2 cellular contexts compared by ENCODE assay signal in the genomic region with DNA sequence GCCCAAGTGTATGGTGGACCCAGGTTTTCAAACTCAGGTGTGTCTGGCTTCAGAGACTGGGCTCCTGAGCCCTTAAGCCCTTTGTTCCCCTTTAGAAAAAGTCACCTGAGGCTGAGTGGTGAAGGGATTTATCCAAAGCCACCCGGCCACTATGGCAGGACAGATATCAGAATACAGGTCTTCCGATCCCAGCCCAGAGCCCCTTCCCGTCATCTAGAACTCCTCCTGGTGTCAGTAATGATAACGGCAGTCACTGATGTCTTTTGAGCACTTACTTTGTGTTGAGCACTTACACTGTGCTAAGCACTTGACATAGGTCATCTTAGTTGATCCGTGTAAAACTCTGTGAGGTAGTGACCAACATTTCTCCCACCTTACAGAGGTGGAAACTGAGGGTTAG.
TF ChIP-seq lines count a peak whose summit lies in the region.

No MANE protein-coding gene starts in this region.

TF ChIP-seq in GM12891, 5 proteins besides CTCF, POLR2A, EP300 and RAD21:
- TF ChIP-seq POLR2AphosphoS5 (IDR thresholded peaks at IDR 0.05; ENCODE audit: low read depth, low read length), result no peak
- TF ChIP-seq PAX5 (IDR thresholded peaks at IDR 0.05; ENCODE audit: insufficient read depth, low read length, severe bottlenecking), result no peak
- no peak for TF ChIP-seq SPI1 (IDR thresholded peaks at IDR 0.05; ENCODE audit: low read depth, low read length)

TF ChIP-seq in WTC11, 78 proteins besides CTCF, POLR2A, EP300 and RAD21:
- TF ChIP-seq ZNF121 (CRISPR knock-in tag; IDR thresholded peaks at IDR 0.05), result no peak
- no peak for TF ChIP-seq TEAD4 (CRISPR knock-in tag; IDR thresholded peaks at IDR 0.05)
- TF ChIP-seq ZNF219 (CRISPR knock-in tag; IDR thresholded peaks at IDR 0.05; ENCODE audit: borderline replicate concordance), result no peak
- TF ChIP-seq ZNF671 (CRISPR knock-in tag; IDR thresholded peaks at IDR 0.05), result no peak
- TF ChIP-seq, protein P1, sequence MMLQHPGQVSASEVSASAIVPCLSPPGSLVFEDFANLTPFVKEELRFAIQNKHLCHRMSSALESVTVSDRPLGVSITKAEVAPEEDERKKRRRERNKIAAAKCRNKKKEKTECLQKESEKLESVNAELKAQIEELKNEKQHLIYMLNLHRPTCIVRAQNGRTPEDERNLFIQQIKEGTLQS (CRISPR knock-in tag; conservative IDR thresholded peaks at IDR 0.05), result no peak
- TF ChIP-seq, protein P2, sequence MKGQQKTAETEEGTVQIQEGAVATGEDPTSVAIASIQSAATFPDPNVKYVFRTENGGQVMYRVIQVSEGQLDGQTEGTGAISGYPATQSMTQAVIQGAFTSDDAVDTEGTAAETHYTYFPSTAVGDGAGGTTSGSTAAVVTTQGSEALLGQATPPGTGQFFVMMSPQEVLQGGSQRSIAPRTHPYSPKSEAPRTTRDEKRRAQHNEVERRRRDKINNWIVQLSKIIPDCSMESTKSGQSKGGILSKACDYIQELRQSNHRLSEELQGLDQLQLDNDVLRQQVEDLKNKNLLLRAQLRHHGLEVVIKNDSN (CRISPR knock-in tag; IDR thresholded peaks at IDR 0.05), result no peak
- TF ChIP-seq PRRX2 (CRISPR knock-in tag; IDR thresholded peaks at IDR 0.05), result no peak
- TF ChIP-seq, protein P3, sequence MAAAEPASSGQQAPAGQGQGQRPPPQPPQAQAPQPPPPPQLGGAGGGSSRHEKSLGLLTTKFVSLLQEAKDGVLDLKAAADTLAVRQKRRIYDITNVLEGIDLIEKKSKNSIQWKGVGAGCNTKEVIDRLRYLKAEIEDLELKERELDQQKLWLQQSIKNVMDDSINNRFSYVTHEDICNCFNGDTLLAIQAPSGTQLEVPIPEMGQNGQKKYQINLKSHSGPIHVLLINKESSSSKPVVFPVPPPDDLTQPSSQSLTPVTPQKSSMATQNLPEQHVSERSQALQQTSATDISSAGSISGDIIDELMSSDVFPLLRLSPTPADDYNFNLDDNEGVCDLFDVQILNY (CRISPR knock-in tag; IDR thresholded peaks at IDR 0.05), result no peak
- TF ChIP-seq CREM (CRISPR knock-in tag; IDR thresholded peaks at IDR 0.05), result no peak
- no peak for TF ChIP-seq ZNF423 (CRISPR knock-in tag; IDR thresholded peaks at IDR 0.05)
- TF ChIP-seq, protein P4, sequence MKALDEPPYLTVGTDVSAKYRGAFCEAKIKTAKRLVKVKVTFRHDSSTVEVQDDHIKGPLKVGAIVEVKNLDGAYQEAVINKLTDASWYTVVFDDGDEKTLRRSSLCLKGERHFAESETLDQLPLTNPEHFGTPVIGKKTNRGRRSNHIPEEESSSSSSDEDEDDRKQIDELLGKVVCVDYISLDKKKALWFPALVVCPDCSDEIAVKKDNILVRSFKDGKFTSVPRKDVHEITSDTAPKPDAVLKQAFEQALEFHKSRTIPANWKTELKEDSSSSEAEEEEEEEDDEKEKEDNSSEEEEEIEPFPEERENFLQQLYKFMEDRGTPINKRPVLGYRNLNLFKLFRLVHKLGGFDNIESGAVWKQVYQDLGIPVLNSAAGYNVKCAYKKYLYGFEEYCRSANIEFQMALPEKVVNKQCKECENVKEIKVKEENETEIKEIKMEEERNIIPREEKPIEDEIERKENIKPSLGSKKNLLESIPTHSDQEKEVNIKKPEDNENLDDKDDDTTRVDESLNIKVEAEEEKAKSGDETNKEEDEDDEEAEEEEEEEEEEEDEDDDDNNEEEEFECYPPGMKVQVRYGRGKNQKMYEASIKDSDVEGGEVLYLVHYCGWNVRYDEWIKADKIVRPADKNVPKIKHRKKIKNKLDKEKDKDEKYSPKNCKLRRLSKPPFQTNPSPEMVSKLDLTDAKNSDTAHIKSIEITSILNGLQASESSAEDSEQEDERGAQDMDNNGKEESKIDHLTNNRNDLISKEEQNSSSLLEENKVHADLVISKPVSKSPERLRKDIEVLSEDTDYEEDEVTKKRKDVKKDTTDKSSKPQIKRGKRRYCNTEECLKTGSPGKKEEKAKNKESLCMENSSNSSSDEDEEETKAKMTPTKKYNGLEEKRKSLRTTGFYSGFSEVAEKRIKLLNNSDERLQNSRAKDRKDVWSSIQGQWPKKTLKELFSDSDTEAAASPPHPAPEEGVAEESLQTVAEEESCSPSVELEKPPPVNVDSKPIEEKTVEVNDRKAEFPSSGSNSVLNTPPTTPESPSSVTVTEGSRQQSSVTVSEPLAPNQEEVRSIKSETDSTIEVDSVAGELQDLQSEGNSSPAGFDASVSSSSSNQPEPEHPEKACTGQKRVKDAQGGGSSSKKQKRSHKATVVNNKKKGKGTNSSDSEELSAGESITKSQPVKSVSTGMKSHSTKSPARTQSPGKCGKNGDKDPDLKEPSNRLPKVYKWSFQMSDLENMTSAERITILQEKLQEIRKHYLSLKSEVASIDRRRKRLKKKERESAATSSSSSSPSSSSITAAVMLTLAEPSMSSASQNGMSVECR (CRISPR knock-in tag; IDR thresholded peaks at IDR 0.05; ENCODE audit: borderline replicate concordance), result no peak
- TF ChIP-seq SP1 (CRISPR knock-in tag; conservative IDR thresholded peaks at IDR 0.05), result no peak
- TF ChIP-seq, protein P5, sequence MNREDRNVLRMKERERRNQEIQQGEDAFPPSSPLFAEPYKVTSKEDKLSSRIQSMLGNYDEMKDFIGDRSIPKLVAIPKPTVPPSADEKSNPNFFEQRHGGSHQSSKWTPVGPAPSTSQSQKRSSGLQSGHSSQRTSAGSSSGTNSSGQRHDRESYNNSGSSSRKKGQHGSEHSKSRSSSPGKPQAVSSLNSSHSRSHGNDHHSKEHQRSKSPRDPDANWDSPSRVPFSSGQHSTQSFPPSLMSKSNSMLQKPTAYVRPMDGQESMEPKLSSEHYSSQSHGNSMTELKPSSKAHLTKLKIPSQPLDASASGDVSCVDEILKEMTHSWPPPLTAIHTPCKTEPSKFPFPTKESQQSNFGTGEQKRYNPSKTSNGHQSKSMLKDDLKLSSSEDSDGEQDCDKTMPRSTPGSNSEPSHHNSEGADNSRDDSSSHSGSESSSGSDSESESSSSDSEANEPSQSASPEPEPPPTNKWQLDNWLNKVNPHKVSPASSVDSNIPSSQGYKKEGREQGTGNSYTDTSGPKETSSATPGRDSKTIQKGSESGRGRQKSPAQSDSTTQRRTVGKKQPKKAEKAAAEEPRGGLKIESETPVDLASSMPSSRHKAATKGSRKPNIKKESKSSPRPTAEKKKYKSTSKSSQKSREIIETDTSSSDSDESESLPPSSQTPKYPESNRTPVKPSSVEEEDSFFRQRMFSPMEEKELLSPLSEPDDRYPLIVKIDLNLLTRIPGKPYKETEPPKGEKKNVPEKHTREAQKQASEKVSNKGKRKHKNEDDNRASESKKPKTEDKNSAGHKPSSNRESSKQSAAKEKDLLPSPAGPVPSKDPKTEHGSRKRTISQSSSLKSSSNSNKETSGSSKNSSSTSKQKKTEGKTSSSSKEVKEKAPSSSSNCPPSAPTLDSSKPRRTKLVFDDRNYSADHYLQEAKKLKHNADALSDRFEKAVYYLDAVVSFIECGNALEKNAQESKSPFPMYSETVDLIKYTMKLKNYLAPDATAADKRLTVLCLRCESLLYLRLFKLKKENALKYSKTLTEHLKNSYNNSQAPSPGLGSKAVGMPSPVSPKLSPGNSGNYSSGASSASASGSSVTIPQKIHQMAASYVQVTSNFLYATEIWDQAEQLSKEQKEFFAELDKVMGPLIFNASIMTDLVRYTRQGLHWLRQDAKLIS (CRISPR knock-in tag; IDR thresholded peaks at IDR 0.05; ENCODE audit: borderline replicate concordance), result no peak
